ENCODE assay signal across 8 cellular contexts in the genomic region with DNA sequence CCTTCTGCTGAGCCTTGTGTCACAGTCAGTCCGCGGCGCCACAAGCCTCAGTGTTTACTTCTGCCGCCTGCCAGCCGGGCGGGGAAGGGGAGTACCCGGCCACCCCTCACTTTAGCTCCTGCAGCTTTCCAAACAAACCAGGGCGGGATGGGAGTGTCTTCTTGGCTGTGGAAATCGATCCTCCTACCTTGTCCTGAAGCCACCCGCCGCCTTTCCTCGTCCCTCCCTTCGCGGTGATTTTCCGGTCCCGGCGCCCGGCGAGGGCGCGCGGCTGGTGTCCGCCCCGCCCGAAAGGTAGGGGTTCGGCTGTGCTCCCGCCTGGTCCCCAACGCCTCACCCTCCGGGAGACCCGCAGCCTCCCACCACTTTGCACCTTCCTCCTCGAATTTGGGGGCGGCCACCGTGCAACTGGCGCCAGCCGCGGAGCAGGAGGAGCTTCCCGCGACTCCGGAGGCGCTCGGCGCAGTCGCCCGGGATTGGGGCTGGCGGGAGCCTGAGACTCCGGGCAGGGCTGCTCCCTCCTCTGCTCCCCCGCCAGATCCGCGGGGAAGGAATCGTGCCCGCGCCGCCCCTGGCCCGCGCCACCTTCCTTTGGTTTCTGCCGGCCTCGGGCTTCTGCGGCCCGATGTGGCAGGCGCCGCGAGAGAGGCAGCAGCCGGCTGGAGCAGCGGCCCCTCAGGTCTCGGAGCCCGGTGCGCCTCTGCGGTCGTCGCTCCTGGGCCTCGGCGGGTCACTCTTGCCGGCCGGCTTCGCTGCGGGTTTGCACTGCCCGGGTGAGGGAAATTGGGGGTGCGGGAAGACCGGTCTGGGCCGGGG. TPM values are rescaled to one million over a fixed set of nuclear protein-coding genes. Genes with fewer than 3 reads are reported as not detected.
A peak's percentile ranks its signal among the peaks of the same experiment; 100 is the strongest.
DNase-seq lines count a peak whose midpoint lies in the region; ATAC-seq and TF ChIP-seq lines count a peak whose summit lies in the region.

No MANE protein-coding gene starts in this region.

- POLR2A ChIA-PET in CD8-positive, alpha-beta memory T cell (lab: Charles Lee), result no interaction called here

- H3K27ac ChIP-seq in CD8-positive, alpha-beta memory T cell (ENCODE audit: low read depth, low read length), result no peak overlapping the region
- H3K27ac ChIP-seq in SJSA1, result no peak overlapping the region
- H3K27ac ChIP-seq in left lung, result peak overlapping the region; percentile 72 to 73

- H3K4me3 ChIP-seq in CD8-positive, alpha-beta memory T cell (ENCODE audit: low read length), result no peak overlapping the region
- H3K4me3 ChIP-seq in SJSA1 (peak overlapping the region; percentile 39), left lung (peak overlapping the region; percentile 73 to 78)

- ATAC-seq in GM19043 (IDR thresholded peaks at IDR 0.05; ENCODE audit: low read depth, unreplicated experiment) (peak; percentile 42), HG03432 (IDR thresholded peaks at IDR 0.05; ENCODE audit: unreplicated experiment) (peak; percentile 53), left lung (peak; percentile 79), HG02970 (IDR thresholded peaks at IDR 0.05; ENCODE audit: low FRiP score, unreplicated experiment) (no peak)

- no peak for TF ChIP-seq CTCF in left lung (IDR thresholded peaks at IDR 0.05)

- peaks cover 39 to 76% of the 10 kb centered on the region in 2 donors for H3K27me3 Mint-ChIP-seq in CD8-positive, alpha-beta memory T cell
- peaks cover 59% of the 10 kb centered on the region for H3K27me3 Mint-ChIP-seq in stimulated activated naive CD8-positive, alpha-beta T cell treated with anti-CD3 and anti-CD28 coated beads, Interleukin-15, Interleukin-2, amounts not matched to agents 100 ng/mL and 50 ng/mL, for 24 hours

- H3K9me3 Mint-ChIP-seq in CD8-positive, alpha-beta memory T cell, result peaks cover 0 to 3% (median 0%) of the 10 kb centered on the region in 5 donors
- H3K9me3 Mint-ChIP-seq in stimulated activated naive CD8-positive, alpha-beta T cell treated with anti-CD3 and anti-CD28 coated beads, Interleukin-15, Interleukin-2, amounts not matched to agents 100 ng/mL and 50 ng/mL, for 24 hours, result no peaks in the 10 kb centered on the region

- no peaks in the 10 kb centered on the region for H3K9me3 ChIP-seq in CD8-positive, alpha-beta memory T cell (ENCODE audit: low read length)
- H3K9me3 ChIP-seq in SJSA1 (replicated peaks), result no peaks in the 10 kb centered on the region
- H3K9me3 ChIP-seq in left lung, result no peaks in the 10 kb centered on the region

- peaks cover 15 to 21% (median 20%) of the 10 kb centered on the region in 3 donors for H3K4me1 Mint-ChIP-seq in CD8-positive, alpha-beta memory T cell
- peaks cover 15% of the 10 kb centered on the region for H3K4me1 Mint-ChIP-seq in stimulated activated naive CD8-positive, alpha-beta T cell treated with anti-CD3 and anti-CD28 coated beads, Interleukin-15, Interleukin-2, amounts not matched to agents 100 ng/mL and 50 ng/mL, for 24 hours (ENCODE audit: low read depth)

- H3K36me3 Mint-ChIP-seq in CD8-positive, alpha-beta memory T cell, result no peaks in the 10 kb centered on the region
- no peaks in the 10 kb centered on the region for H3K36me3 Mint-ChIP-seq in stimulated activated naive CD8-positive, alpha-beta T cell treated with anti-CD3 and anti-CD28 coated beads, Interleukin-15, Interleukin-2, amounts not matched to agents 100 ng/mL and 50 ng/mL, for 24 hours (ENCODE audit: low read depth)

- H3K4me1 ChIP-seq in CD8-positive, alpha-beta memory T cell (ENCODE audit: insufficient read depth, low read length), result peaks cover 12% of the 10 kb centered on the region
- peaks cover 16% of the 10 kb centered on the region for H3K4me1 ChIP-seq in SJSA1 (replicated peaks)
- peaks cover 7 to 21% of the 10 kb centered on the region in 2 donors for H3K4me1 ChIP-seq in left lung

- H3K27me3 ChIP-seq in CD8-positive, alpha-beta memory T cell (ENCODE audit: insufficient read depth, low read length, poor library complexity, severe bottlenecking), result peaks cover 21% of the 10 kb centered on the region
- H3K27me3 ChIP-seq in SJSA1 (replicated peaks) (peaks cover 64% of the 10 kb centered on the region), left lung (peaks cover 0 to 40% of the 10 kb centered on the region in 2 donors)

- H3K36me3 ChIP-seq in CD8-positive, alpha-beta memory T cell (ENCODE audit: insufficient read depth, low read length), result no peaks in the 10 kb centered on the region
- H3K36me3 ChIP-seq in SJSA1 (no peaks in the 10 kb centered on the region), left lung (no peaks in the 10 kb centered on the region)

- intact Hi-C loops in left lung (cut with DNase I), result no loop called here

- DNase-seq in CD8-positive, alpha-beta memory T cell, result peak in 1 of 5 donors; percentile 2
- DNase-seq in SJSA1 (ENCODE audit: low read depth in 1 of 2, low spot score in 2 of 2) (peak; percentile 28 to 39), dermis microvascular lymphatic vessel endothelial cell (ENCODE audit: low read depth in 2 of 2) (peak; percentile 36 to 61), left lung (peak; percentile 69 to 90)

- CTCF ChIA-PET in CD8-positive, alpha-beta memory T cell (lab: Charles Lee), result no interaction called here

- H3K27ac Mint-ChIP-seq in CD8-positive, alpha-beta memory T cell, result no peak overlapping the region
- H3K27ac Mint-ChIP-seq in stimulated activated naive CD8-positive, alpha-beta T cell treated with anti-CD3 and anti-CD28 coated beads, Interleukin-15, Interleukin-2, amounts not matched to agents 100 ng/mL and 50 ng/mL, for 24 hours, result no peak overlapping the region

- H3K4me3 Mint-ChIP-seq in CD8-positive, alpha-beta memory T cell, result peak overlapping the region; percentile 17 to 76 (median 61)
- H3K4me3 Mint-ChIP-seq in stimulated activated naive CD8-positive, alpha-beta T cell treated with anti-CD3 and anti-CD28 coated beads, Interleukin-15, Interleukin-2, amounts not matched to agents 100 ng/mL and 50 ng/mL, for 24 hours, result peak overlapping the region; percentile 78

RNA-seq across cellular contexts. Expression of gene ST3GAL6, which starts 30.7 kb away (rescaled TPM):
- under 1 TPM; 0.20 to 0.31 TPM for total RNA-seq in CD8-positive, alpha-beta memory T cell
- not detected for polyA plus RNA-seq in CD8-positive, alpha-beta memory T cell
- not detected in 2 replicates for total RNA-seq in SJSA1 (2014; rRNA removed; shearing (Covaris generic))
- total RNA-seq in dermis microvascular lymphatic vessel endothelial cell (7.2 and 44.5 TPM in 2 replicates), left lung (10 to 100 TPM; 10.9 to 30.8 TPM)

Comparison
In these comparisons a context has a peak if more than half of its experiments do, and no peak if none do; other contexts are left out.
1. H3K27ac ChIP-seq: peak in left lung (2 of 2); none in CD8-positive, alpha-beta memory T cell (single experiment) and SJSA1 (single experiment).